Comparison of ENCODE assay signal across 31 cellular contexts in the genomic region with DNA sequence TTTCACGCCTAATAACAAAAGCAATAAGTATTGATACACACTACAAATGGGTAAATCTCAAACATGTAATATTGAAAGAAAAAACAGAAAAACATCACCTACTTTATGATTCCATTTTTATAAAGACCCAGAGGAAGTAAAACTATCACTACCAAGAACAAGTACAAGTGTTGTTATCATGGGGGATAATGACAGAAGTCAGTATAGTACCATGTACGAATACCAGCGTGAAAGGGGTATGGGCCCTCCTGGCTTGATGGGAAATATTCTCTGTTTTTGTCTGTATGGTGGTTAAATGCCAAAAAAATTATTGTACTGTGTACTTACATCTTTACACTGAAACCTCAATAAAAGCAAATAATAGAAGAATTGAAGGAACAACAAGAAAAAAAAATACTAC.
"Had no signal": no experiment of that assay in that cellular context is flagged by ENCODE, and none has a peak within 500 bp of the region (broad histone marks: within the 10 kb centered on the region; RNA-seq: fewer than 3 reads in every experiment).

No MANE protein-coding gene starts in this region.

- H3K4me3 ChIP-seq: neural progenitor cell, ovary, psoas muscle, right lobe of liver, skin epidermis, smooth muscle cell, spleen, suprapubic skin, testis, tibial artery, transverse colon, upper lobe of right lung, uterus had no signal

- H3K9me3 Mint-ChIP-seq: stimulated activated memory B cell treated with anti-CD40 and anti-IgM and Interleukin-4, amounts not matched to agents 10 μg/mL and 1 μg/mL and 100 μg/mL, for 72 hours; type B pancreatic cell had no signal

- ATAC-seq: naive thymus-derived CD8-positive, alpha-beta T cell; natural killer cell treated with Interleukin-12 subunit alpha and Interleukin-12 subunit beta and Interleukin-15 and Interleukin-18, amount 100 ng/mL, for 72 hours; psoas muscle; right cardiac atrium; right lobe of liver; stimulated activated memory B cell treated with anti-CD40 and anti-IgM and Interleukin-4, amounts not matched to agents 10 μg/mL and 1 μg/mL and 100 μg/mL, for 72 hours; stimulated activated naive CD8-positive, alpha-beta T cell treated with anti-CD3 and anti-CD28 coated beads, Interleukin-15, amount 100 ng/mL, for 72 hours; stimulated activated naive CD8-positive, alpha-beta T cell treated with anti-CD3 and anti-CD28 coated beads, Interleukin-15, Interleukin-2, amounts not matched to agents 100 U/mL and 50 U/mL, for 24 hours; upper lobe of right lung had no signal

- H3K4me2 ChIP-seq: neural progenitor cell, smooth muscle cell had no signal

- H3K27ac ChIP-seq: neural progenitor cell, ovary, parathyroid adenoma, psoas muscle, right lobe of liver, skin epidermis, spleen, suprapubic skin, testis, tibial artery, transverse colon, upper lobe of right lung, uterus had no signal

- H3K27ac Mint-ChIP-seq: naive thymus-derived CD8-positive, alpha-beta T cell; natural killer cell treated with Interleukin-12 subunit alpha and Interleukin-12 subunit beta and Interleukin-15 and Interleukin-18, amount 100 ng/mL, for 72 hours; neural progenitor cell; progenitor cell of endocrine pancreas; stimulated activated memory B cell treated with anti-CD40 and anti-IgM and Interleukin-4, amounts not matched to agents 10 μg/mL and 1 μg/mL and 100 μg/mL, for 72 hours; type B pancreatic cell had no signal

- H3K4me1 ChIP-seq: neural progenitor cell, parathyroid adenoma, psoas muscle, right lobe of liver, spleen, suprapubic skin, testis, tibial artery, transverse colon, upper lobe of right lung, uterus had no signal

- H3K9me3 ChIP-seq: ovary, psoas muscle, right lobe of liver, suprapubic skin, testis, tibial artery, transverse colon, upper lobe of right lung, uterus had no signal

- H2AFZ ChIP-seq: neural progenitor cell, parathyroid adenoma had no signal

- H3K79me2 ChIP-seq: parathyroid adenoma had no signal

- H3K9ac ChIP-seq: neural progenitor cell, parathyroid adenoma had no signal

- H3K27me3 ChIP-seq: neural progenitor cell, ovary, right lobe of liver, spleen, suprapubic skin, testis, tibial artery, transverse colon, upper lobe of right lung, uterus had no signal

- H3K36me3 Mint-ChIP-seq: naive thymus-derived CD8-positive, alpha-beta T cell; natural killer cell treated with Interleukin-12 subunit alpha and Interleukin-12 subunit beta and Interleukin-15 and Interleukin-18, amount 100 ng/mL, for 72 hours; neural progenitor cell; stimulated activated memory B cell treated with anti-CD40 and anti-IgM and Interleukin-4, amounts not matched to agents 10 μg/mL and 1 μg/mL and 100 μg/mL, for 72 hours; type B pancreatic cell had no signal

- H3K4me3 Mint-ChIP-seq: naive thymus-derived CD8-positive, alpha-beta T cell; natural killer cell treated with Interleukin-12 subunit alpha and Interleukin-12 subunit beta and Interleukin-15 and Interleukin-18, amount 100 ng/mL, for 72 hours; neural progenitor cell; stimulated activated memory B cell treated with anti-CD40 and anti-IgM and Interleukin-4, amounts not matched to agents 10 μg/mL and 1 μg/mL and 100 μg/mL, for 72 hours; stimulated activated naive CD8-positive, alpha-beta T cell treated with anti-CD3 and anti-CD28 coated beads, Interleukin-15, amount 100 ng/mL, for 72 hours; type B pancreatic cell had no signal

- DNase-seq: naive thymus-derived CD8-positive, alpha-beta T cell; occipital lobe; ovary; posterior cingulate gyrus; psoas muscle; right cardiac atrium; right lobe of liver; spleen; stimulated activated CD4-positive, alpha-beta T cell treated with anti-CD3 and anti-CD28 coated beads, Interleukin-12 subunit alpha, Interleukin-12 subunit beta, amount 100 ng/mL, for 4 hours; stimulated activated CD4-positive, alpha-beta T cell treated with anti-CD3 and anti-CD28 coated beads, Interleukin-1b, Interleukin-23, amount 100 ng/mL, for 48 hours; stimulated activated CD4-positive, alpha-beta T cell treated with anti-CD3 and anti-CD28 coated beads, Interleukin-4, amount 100 ng/mL, for 1 hour; stimulated activated CD4-positive, alpha-beta T cell treated with anti-CD3 and anti-CD28 coated beads, Interleukin-4, amount 100 ng/mL, for 4 hours; stimulated activated CD8-positive, alpha-beta memory T cell treated with anti-CD3 and anti-CD28 coated beads, Interleukin-4, amount 100 ng/mL, for 48 hours; stimulated activated naive CD4-positive, alpha-beta T cell; stimulated activated naive CD8-positive, alpha-beta T cell treated with anti-CD3 and anti-CD28 coated beads, Interleukin-15, amount 100 ng/mL, for 72 hours; stimulated activated naive CD8-positive, alpha-beta T cell treated with anti-CD3 and anti-CD28 coated beads, Interleukin-15, Interleukin-2, amounts not matched to agents 100 U/mL and 50 U/mL, for 24 hours; substantia nigra; testis; tibial artery; transverse colon; upper lobe of right lung; uterus had no signal

- H3K4me1 Mint-ChIP-seq: naive thymus-derived CD8-positive, alpha-beta T cell; neural progenitor cell; stimulated activated memory B cell treated with anti-CD40 and anti-IgM and Interleukin-4, amounts not matched to agents 10 μg/mL and 1 μg/mL and 100 μg/mL, for 72 hours; stimulated activated naive CD8-positive, alpha-beta T cell treated with anti-CD3 and anti-CD28 coated beads, Interleukin-15, amount 100 ng/mL, for 72 hours had no signal

- H3K27me3 Mint-ChIP-seq: naive thymus-derived CD8-positive, alpha-beta T cell; natural killer cell treated with Interleukin-12 subunit alpha and Interleukin-12 subunit beta and Interleukin-15 and Interleukin-18, amount 100 ng/mL, for 72 hours; progenitor cell of endocrine pancreas; stimulated activated memory B cell treated with anti-CD40 and anti-IgM and Interleukin-4, amounts not matched to agents 10 μg/mL and 1 μg/mL and 100 μg/mL, for 72 hours; stimulated activated naive CD8-positive, alpha-beta T cell treated with anti-CD3 and anti-CD28 coated beads, Interleukin-15, amount 100 ng/mL, for 72 hours; type B pancreatic cell had no signal

- H3K36me3 ChIP-seq: neural progenitor cell, ovary, right lobe of liver, spleen, suprapubic skin, tibial artery, transverse colon, upper lobe of right lung, uterus had no signal
